ENCODE assay signal across 20 cellular contexts in the genomic region with DNA sequence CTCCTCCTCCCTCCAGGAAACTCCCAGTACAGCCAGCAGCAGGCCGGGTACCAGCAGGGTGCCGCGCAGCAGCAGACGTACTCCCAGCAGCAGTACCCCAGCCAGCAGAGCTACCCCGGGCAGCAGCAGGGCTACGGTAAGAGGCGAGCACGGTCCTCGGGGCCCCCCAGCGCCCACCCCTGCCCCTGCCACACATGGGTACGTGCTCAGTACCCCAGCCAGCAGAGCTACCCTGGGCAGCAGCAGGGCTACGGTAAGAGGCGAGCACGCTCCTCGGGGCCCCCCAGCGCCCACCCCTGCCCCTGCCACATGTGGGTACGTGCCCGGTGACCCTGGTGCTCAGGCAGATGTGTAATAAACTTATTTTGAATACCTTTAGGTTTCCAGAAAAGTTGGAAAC. TPM values are rescaled to one million over a fixed set of nuclear protein-coding genes. Genes with fewer than 3 reads are reported as not detected.
DNase-seq lines count a peak whose midpoint lies in the region; FAIRE-seq and TF ChIP-seq lines count a peak whose summit lies in the region.
"Had no signal": no experiment of that assay in that cellular context is flagged by ENCODE, and none has a peak within 500 bp of the region (broad histone marks: within the 10 kb centered on the region; RNA-seq: fewer than 3 reads in every experiment).

No MANE protein-coding gene starts in this region.

- intact Hi-C loops in spleen (cut with DNase I; ENCODE audit: low total_unique reads): no loop called here
- intact Hi-C loops in OCI-LY7 (cut with micrococcal nuclease; ENCODE audit: unreplicated experiment): no loop called here

- H3K4me1 Mint-ChIP-seq in chondrocyte (ENCODE audit: low read depth): no peaks in the 10 kb centered on the region
- H3K4me1 Mint-ChIP-seq: CD4-positive, alpha-beta memory T cell had no signal

- H3K9me2 ChIP-seq in OCI-LY7 (ENCODE audit: insufficient read depth, low read length): no peaks in the 10 kb centered on the region

- H3K79me2 ChIP-seq in OCI-LY7 (ENCODE audit: insufficient read depth, low read depth, low read length): no peaks in the 10 kb centered on the region

- H2AFZ ChIP-seq in OCI-LY7 (ENCODE audit: low read length): no peak overlapping the region

- no peak overlapping the region for H3K4me3 ChIP-seq in spleen
- H3K4me3 ChIP-seq in OCI-LY7 (ENCODE audit: low read depth, low read length, poor library complexity, severe bottlenecking): no peak overlapping the region

- H3K9me3 Mint-ChIP-seq in chondrocyte (ENCODE audit: low read depth): no peaks in the 10 kb centered on the region
- H3K9me3 Mint-ChIP-seq: CD4-positive, alpha-beta memory T cell had no signal

- no peak overlapping the region for H3K27ac ChIP-seq in spleen
- no peak overlapping the region for H3K27ac ChIP-seq in OCI-LY7 (ENCODE audit: low read depth, low read length, poor library complexity, severe bottlenecking)

- TF ChIP-seq POLR2A in spleen (IDR thresholded peaks at IDR 0.05): no peak

- CTCF ChIA-PET in OCI-LY7 (lab: Charles Lee; ENCODE audit: unreplicated experiment): no interaction called here

- H3K36me3 Mint-ChIP-seq in chondrocyte (ENCODE audit: low read depth): peaks cover 14% of the 10 kb centered on the region

- H3K27ac Mint-ChIP-seq in chondrocyte (ENCODE audit: unreplicated experiment): no peak overlapping the region
- H3K27ac Mint-ChIP-seq: CD4-positive, alpha-beta memory T cell had no signal

- POLR2A ChIA-PET in OCI-LY7 (lab: Charles Lee): no interaction called here

- no peaks in the 10 kb centered on the region for H3K4me1 ChIP-seq in spleen
- H3K4me1 ChIP-seq in OCI-LY7 (ENCODE audit: insufficient read depth, low read length, poor library complexity, severe bottlenecking): no peaks in the 10 kb centered on the region

- FAIRE-seq in HTR-8/SVneo (lab: Jason Lieb, UNC): peak; percentile 83
- FAIRE-seq: G401.6, GM12892, H54 had no signal

- H3K9me3 ChIP-seq in spleen (no peaks in the 10 kb centered on the region), OCI-LY7 (ENCODE audit: low read length) (no peaks in the 10 kb centered on the region)

- no peaks in the 10 kb centered on the region for H3K27me3 Mint-ChIP-seq in chondrocyte (ENCODE audit: low read depth)
- H3K27me3 Mint-ChIP-seq: CD4-positive, alpha-beta memory T cell had no signal

- no peaks in the 10 kb centered on the region for H4K20me1 ChIP-seq in OCI-LY7 (ENCODE audit: insufficient read depth, low read length)

- H3K4me2 ChIP-seq in OCI-LY7 (ENCODE audit: low read length): no peak overlapping the region

- H3K27me3 ChIP-seq in spleen (replicated peaks in 1 of 7): no peaks in the 10 kb centered on the region

- peaks cover 0 to 83% (median 34%) of the 10 kb centered on the region in 6 donors for H3K36me3 ChIP-seq in spleen
- H3K36me3 ChIP-seq in OCI-LY7 (ENCODE audit: insufficient read depth, low read length): peaks cover 10% of the 10 kb centered on the region; the same call in 1 of the 2 replicates

- no peak overlapping the region for H3K4me3 Mint-ChIP-seq in chondrocyte (ENCODE audit: unreplicated experiment)
- H3K4me3 Mint-ChIP-seq: CD4-positive, alpha-beta memory T cell had no signal

- TF ChIP-seq CTCF in chondrocyte (IDR thresholded peaks at IDR 0.05) (no peak), spleen (IDR thresholded peaks at IDR 0.05 in 8 of 11, conservative IDR thresholded peaks at IDR 0.05 in 3 of 11) (no peak), OCI-LY7 (conservative IDR thresholded peaks at IDR 0.05; ENCODE audit: low read length) (no peak)

- DNase-seq in HTR-8/SVneo (ENCODE audit: insufficient read length, low spot score) (no peak), chondrocyte (ENCODE audit: low spot score) (peak; percentile 59), spleen (peak; percentile 41), OCI-LY7 (ENCODE audit: low spot score) (no peak), NCI-H446 treated with DMSO at 0.1 percent for 48 hours (lab: John Stamatoyannopoulos, UW) (no peak)
- DNase-seq in effector CD8-positive, alpha-beta T cell (lab: John Stamatoyannopoulos, UW): no peak
- DNase-seq: C1 segment of cervical spinal cord; Calu3; CD4-positive, alpha-beta memory T cell; COR-L47; DMS153; DND-41; GOT3; HCEC 1CT had no signal

- BruUV-seq in OCI-LY7 (replicated peaks; lab: Mats Ljungman, UMichigan): no TSS peak

- WGBS in spleen, 5 donors: 94 to 97% (median 96%) methylated on average over 15 to 18 of the region's 18 CpGs

RNA-seq across cellular contexts. Expression of a gene that starts 10.2 kb away (rescaled TPM):
- 22.3 to 28.3 TPM (median 22.6 TPM) in 3 replicates for total RNA-seq in chondrocyte
- total RNA-seq in spleen: 10 to 100 TPM; 22.6 to 39.8 (median 37.5) TPM
- polyA plus RNA-seq in spleen: 10 to 100 TPM; 26.9 to 41.3 (median 37.7) TPM
- 20.3 and 24.1 TPM in 2 replicates for total RNA-seq in OCI-LY7 (2014; rRNA removed; shearing (Covaris generic))
- 37.5 and 38.6 TPM in 2 replicates for total RNA-seq in OCI-LY7 (2022)

RNA-seq across cellular contexts. Expression of a gene that starts 29.1 kb away (rescaled TPM):
- 13.3 to 14.8 TPM (median 13.4 TPM) in 3 replicates for total RNA-seq in chondrocyte
- 10 to 100 TPM; 13.0 to 18.6 (median 14.3) TPM for total RNA-seq in spleen
- polyA plus RNA-seq in spleen: 10 to 100 TPM in 1 of 3 donors, 1 to 10 TPM in 2; 6.7 to 11.0 (median 8.4) TPM
- total RNA-seq in OCI-LY7 (2014; rRNA removed; shearing (Covaris generic)): 13.0 and 17.0 TPM in 2 replicates
- total RNA-seq in OCI-LY7 (2022): 16.8 and 17.7 TPM in 2 replicates

RNA-seq across cellular contexts. Expression of a gene that starts 29.5 kb away (rescaled TPM):
- total RNA-seq in chondrocyte (218 to 238 TPM (median 226 TPM) in 3 replicates), spleen (100 to 1,000 TPM; 157 to 247 (median 180) TPM), OCI-LY7 (2022) (223 and 266 TPM in 2 replicates)
- 100 to 1,000 TPM; 178 to 281 (median 235) TPM for polyA plus RNA-seq in spleen
- total RNA-seq in OCI-LY7 (2014; rRNA removed; shearing (Covaris generic)): 247 and 362 TPM in 2 replicates

RNA-seq across cellular contexts. Expression of a gene that starts 47.4 kb away (rescaled TPM):
- total RNA-seq in chondrocyte (not detected in 3 replicates), spleen (not detected), OCI-LY7 (2022) (not detected in 2 replicates)
- not detected for polyA plus RNA-seq in spleen
- total RNA-seq in OCI-LY7 (2014; rRNA removed; shearing (Covaris generic)): not detected in 2 replicates
- total RNA-seq: A172; A673; Calu3; CD4-positive, alpha-beta memory T cell had no signal
- polyA plus RNA-seq: BJ; CD4-positive, alpha-beta memory T cell had no signal

RNA-seq across cellular contexts. Expression of a gene that starts 50.4 kb away (rescaled TPM):
- total RNA-seq in chondrocyte (37.3 to 51.9 TPM (median 48.6 TPM) in 3 replicates), spleen (10 to 100 TPM; 17.6 to 37.6 (median 31.9) TPM), OCI-LY7 (2022) (53.7 and 54.4 TPM in 2 replicates)
- polyA plus RNA-seq in spleen: 10 to 100 TPM; 14.0 to 20.1 (median 15.0) TPM
- total RNA-seq in OCI-LY7 (2014; rRNA removed; shearing (Covaris generic)): 44.7 and 54.2 TPM in 2 replicates

Comparison
In these comparisons a context has a peak if more than half of its experiments do, and no peak if none do; other contexts are left out.
1. DNase-seq: peak in chondrocyte (single experiment) and spleen (single experiment); none in HTR-8/SVneo (single experiment), OCI-LY7 (single experiment), effector CD8-positive, alpha-beta T cell (single experiment) and NCI-H446 treated with DMSO at 0.1 percent for 48 hours (single experiment).